Comparison of ENCODE assay signal across 8 cellular contexts in genomic region chr7:33108931-33109757, GRCh38. TPM values are rescaled to one million over a fixed set of nuclear protein-coding genes. Genes with fewer than 3 reads are reported as not detected.
A peak's percentile ranks its signal among the peaks of the same experiment; 100 is the strongest.
DNase-seq lines count a peak whose midpoint lies in the region; ATAC-seq and TF ChIP-seq lines count a peak whose summit lies in the region.

TSS of gene RP9 (minus strand) at chr7:33109404. CDS start at chr7:33109372, 32 bp downstream.

- DNase-seq in BJ (ENCODE audit: low read depth) (no peak), NCI-H510A treated with DMSO at 0.1 percent for 48 hours (lab: John Stamatoyannopoulos, UW) (peak; percentile 85), dorsolateral prefrontal cortex (peak in 9 of 10 donors; percentile 25 to 82 (median 53)), lung microvascular endothelial cell (ENCODE audit: low read depth in 2 of 2) (peak; percentile 72 to 78)
- DNase-seq in activated CD4-positive, alpha-beta T cell treated with anti-CD3 and anti-CD28 coated beads, Interleukin-2, amount 50 U/mL, for 1 hour = peak; percentile 75
- peak; percentile 59 to 68 (median 66) for DNase-seq in stimulated activated CD4-positive, alpha-beta T cell treated with anti-CD3 and anti-CD28 coated beads, TNF-alpha, amount 100 ng/mL, for 4 hours (ENCODE audit: low read depth in 3 of 3)

- CTCF ChIA-PET in BJ (lab: Yijun Ruan, JAX) = interaction anchor here (0.8 to 4.9 kb wide), 25 partner anchors 10 to 527 kb away, joined by 3 to 49 read pairs (median 4); partner anchors contain the start of genes KBTBD2 and NT5C3A

- intact Hi-C loops in dorsolateral prefrontal cortex (cut with DNase I) = loop anchor here (2.0 to 10.0 kb wide), 4 partner anchors 20 to 417 kb away; partner anchors contain the start of genes NT5C3A (in 2 of the 2) and BBS9 (in 1 of the 2)

- H3K36me3 ChIP-seq in BJ (ENCODE audit: control insufficient read depth, insufficient read depth, low read length) = no peaks in the 10 kb centered on the region

- ATAC-seq in GM19043 (IDR thresholded peaks at IDR 0.05; ENCODE audit: low read depth, unreplicated experiment) (peak; percentile 84), HG03342 (IDR thresholded peaks at IDR 0.05; ENCODE audit: unreplicated experiment) (peak; percentile 82)

- H3K27me3 ChIP-seq in BJ (ENCODE audit: control insufficient read depth, insufficient read depth, low read length) (0 out of 2 replicates have a peak, but pooled peaks cover 2% of the 10 kb centered on the region), dorsolateral prefrontal cortex (no peaks in the 10 kb centered on the region)

- POLR2A ChIA-PET in BJ (lab: Charles Lee) = interaction anchor here (0.6 kb wide), 1 partner anchor 177 kb away, joined by 3 read pairs; no protein-coding TSS in a partner anchor

- peak within 1 kb of the TSS in 56 of 59 donors; percentile 11 to 93 (median 78) for H3K27ac ChIP-seq in dorsolateral prefrontal cortex

- H3K4me3 ChIP-seq in BJ (ENCODE audit: low read depth, low read length) (peak within 1 kb of the TSS; percentile 60), dorsolateral prefrontal cortex (peak within 1 kb of the TSS; percentile 67 to 99 (median 90))

- TF ChIP-seq CTCF in BJ (IDR thresholded peaks at IDR 0.05; ENCODE audit: insufficient read depth, low read depth, low read length) (peak; percentile 13; the same call in 1 of the 2 replicates), dorsolateral prefrontal cortex (IDR thresholded peaks at IDR 0.05 in 54 of 56, conservative IDR thresholded peaks at IDR 0.05 in 2 of 56; ENCODE audit: low read depth in 1 of 56, partially characterized antibody in 56 of 56) (peak in 54 of 56 donors; percentile 31 to 84 (median 58))

RNA-seq across cellular contexts. Expression of gene RP9, which starts in this region (rescaled TPM):
- 16.2 and 18.6 TPM in 2 replicates for polyA plus RNA-seq in BJ (2011; rRNA removed)
- polyA minus RNA-seq in BJ (2011; rRNA and poly(A)+ RNA removed) = 3.9 and 6.7 TPM in 2 replicates
- total RNA-seq in dorsolateral prefrontal cortex (10 to 100 TPM in 91 of 120 experiments, 1 to 10 TPM in 29; 5.9 to 25.1 (median 11.4) TPM), lung microvascular endothelial cell (7.6 and 9.1 TPM in 2 replicates)
